Comparison of ENCODE assay signal across 8 cellular contexts in the genomic region with DNA sequence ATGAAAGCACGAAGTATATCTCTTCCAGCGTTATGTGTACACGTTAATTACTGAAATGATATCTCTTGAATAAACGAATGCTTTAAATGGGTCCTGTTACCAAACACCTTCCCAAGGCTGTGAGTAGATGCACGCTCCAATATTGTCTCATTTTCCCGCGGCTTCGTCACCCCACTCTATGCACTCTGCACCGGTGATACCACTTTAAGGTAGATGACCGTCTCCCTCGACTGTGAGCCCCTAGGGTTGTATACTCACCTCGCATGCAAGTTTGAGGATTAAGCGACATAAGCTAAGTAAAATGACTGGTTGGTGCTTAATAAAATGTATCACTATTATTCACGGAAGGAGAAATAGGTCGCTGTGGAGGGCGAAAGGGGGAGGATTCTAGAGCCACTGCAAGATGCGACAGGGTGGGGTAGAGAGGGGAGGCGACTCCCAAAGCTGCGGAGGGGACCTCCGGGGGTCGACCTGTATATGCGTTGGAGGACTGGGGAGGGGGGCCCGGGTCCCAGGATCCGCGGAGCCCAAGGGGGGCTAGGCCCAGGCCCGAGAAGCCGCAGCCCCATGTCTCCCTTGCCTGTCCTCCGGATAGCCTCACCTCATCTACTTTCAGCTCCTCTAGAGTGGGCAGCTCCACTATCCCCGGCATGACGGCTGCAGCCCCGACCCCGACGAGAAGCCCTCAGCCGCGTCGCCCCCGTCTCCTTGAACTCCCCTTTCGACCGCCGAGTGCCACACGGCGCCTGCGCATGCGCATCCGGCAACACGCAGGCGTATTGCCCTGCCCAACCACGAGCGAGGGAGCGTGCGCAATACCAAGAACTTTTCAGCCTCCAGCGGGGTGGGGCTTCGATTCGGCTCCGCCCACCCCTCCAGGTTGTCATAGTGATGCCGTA. TPM values are rescaled to one million over a fixed set of nuclear protein-coding genes. Genes with fewer than 3 reads are reported as not detected.
DNase-seq lines count a peak whose midpoint lies in the region; ATAC-seq and TF ChIP-seq lines count a peak whose summit lies in the region.

Gene MORN5, plus strand, starts transcription at position 883 of the 899 bp plus-strand sequence. CDS start 65 bp downstream, outside the sequence.
Gene NDUFA8, minus strand, starts transcription at position 754 of the 899 bp plus-strand sequence. Its CDS starts 102 bp downstream, at position 652.

- H4K20me1 ChIP-seq in GM23338 (replicated peaks; ENCODE audit: insufficient read depth), result peaks cover 11% of the 10 kb centered on the region
- H4K20me1 ChIP-seq in fibroblast of lung (ENCODE audit: control insufficient read depth, extremely low read depth, insufficient read depth, low read length), result no peaks in the 10 kb centered on the region

- peaks cover 5% of the 10 kb centered on the region for H3K27me3 Mint-ChIP-seq in GM23338 (ENCODE audit: insufficient read depth, low read depth, poor library complexity)
- H3K27me3 Mint-ChIP-seq in naive B cell, result peaks cover 14 to 33% (median 30%) of the 10 kb centered on the region in 3 donors

- H3K4me1 Mint-ChIP-seq in GM23338 (peaks cover 7% of the 10 kb centered on the region; the same call in 2 of the 3 replicates), naive B cell (peaks cover 33 to 42% (median 38%) of the 10 kb centered on the region in 3 donors)
- peaks cover 43% of the 10 kb centered on the region for H3K4me1 Mint-ChIP-seq in stimulated activated effector memory CD8-positive, alpha-beta T cell treated with anti-CD3 and anti-CD28 coated beads, Interleukin-12 subunit alpha, Interleukin-12 subunit beta, amount 100 ng/mL, for 72 hours

- H3K9me3 ChIP-seq in fibroblast of lung (ENCODE audit: control insufficient read depth, insufficient read depth, low read depth, low read length), result no peaks in the 10 kb centered on the region

- H3K36me3 Mint-ChIP-seq in GM23338 (ENCODE audit: low read depth) (peaks cover 4% of the 10 kb centered on the region; the same call in 1 of the 3 replicates), naive B cell (no peaks in the 10 kb centered on the region)
- H3K36me3 Mint-ChIP-seq in stimulated activated effector memory CD8-positive, alpha-beta T cell treated with anti-CD3 and anti-CD28 coated beads, Interleukin-12 subunit alpha, Interleukin-12 subunit beta, amount 100 ng/mL, for 72 hours, result peaks cover 15% of the 10 kb centered on the region

- H3K27me3 ChIP-seq in GM23338 (ENCODE audit: insufficient read depth) (no peaks in the 10 kb centered on the region), fibroblast of lung (ENCODE audit: control insufficient read depth, insufficient read depth, low read length) (peaks cover 4% of the 10 kb centered on the region)

- DNase-seq in EH (ENCODE audit: low read depth) (peak; percentile 96), GM23338 (ENCODE audit: low spot score) (peak; percentile 98), Kasumi-1 (lab: John Stamatoyannopoulos, UW) (peak; percentile 90 to 92), RKO (ENCODE audit: low spot score) (peak; percentile 98), fibroblast of lung (ENCODE audit: low read depth in 2 of 2) (peak; percentile 90 to 96), naive B cell (peak; percentile 93)
- DNase-seq in activated T-helper 1 cell treated with anti-CD3 and anti-CD28 coated beads, Interleukin-2, amount 50 U/mL, for 16 hours (ENCODE audit: low read depth in 1 of 2, low spot score in 1 of 2), result peak; percentile 86 to 93
- DNase-seq in stimulated activated effector memory CD8-positive, alpha-beta T cell treated with anti-CD3 and anti-CD28 coated beads, Interleukin-12 subunit alpha, Interleukin-12 subunit beta, amount 100 ng/mL, for 72 hours (ENCODE audit: low spot score in 2 of 2), result peak; percentile 94 to 97

- H3K4me2 ChIP-seq in GM23338, result peak within 1 kb of the TSS; percentile 97
- H3K4me2 ChIP-seq in fibroblast of lung (ENCODE audit: extremely low read depth, insufficient read depth, low read length), result peak within 1 kb of the TSS; percentile 86

- ATAC-seq in GM23338 (peak; percentile 91), naive B cell (ENCODE audit: low read depth in 2 of 2) (peak; percentile 93 to 94)
- peak; percentile 95 for ATAC-seq in stimulated activated effector memory CD8-positive, alpha-beta T cell treated with anti-CD3 and anti-CD28 coated beads, Interleukin-12 subunit alpha, Interleukin-12 subunit beta, amount 100 ng/mL, for 72 hours

- no peaks in the 10 kb centered on the region for H3K36me3 ChIP-seq in GM23338 (ENCODE audit: insufficient read depth)
- H3K36me3 ChIP-seq in fibroblast of lung (ENCODE audit: control insufficient read depth, insufficient read depth, low read length), result no peaks in the 10 kb centered on the region

- H2AFZ ChIP-seq in GM23338 (peak within 1 kb of the TSS; percentile 84; the same call in 1 of the 2 replicates), fibroblast of lung (ENCODE audit: low read length) (peak within 1 kb of the TSS; percentile 92)

- H3K9ac ChIP-seq in fibroblast of lung (ENCODE audit: insufficient read depth, low read length), result peak within 1 kb of the TSS; percentile 80

- H3K4me3 ChIP-seq in GM23338 (peak within 1 kb of the TSS; percentile 96), fibroblast of lung (replicated peaks in 1 of 4; ENCODE audit: control extremely low read depth in 1 of 4, insufficient read depth in 1 of 4, low read depth in 3 of 4, low read length in 4 of 4) (peak within 1 kb of the TSS; percentile 53 to 98 (median 80))

- peak within 1 kb of the TSS; percentile 97 for H3K4me3 Mint-ChIP-seq in GM23338
- peak within 1 kb of the TSS; percentile 93 to 99 (median 97) for H3K4me3 Mint-ChIP-seq in naive B cell
- H3K4me3 Mint-ChIP-seq in stimulated activated effector memory CD8-positive, alpha-beta T cell treated with anti-CD3 and anti-CD28 coated beads, Interleukin-12 subunit alpha, Interleukin-12 subunit beta, amount 100 ng/mL, for 72 hours, result peak within 1 kb of the TSS; percentile 96

- H3F3A ChIP-seq in GM23338 (replicated peaks; ENCODE audit: low read depth), result no peaks in the 10 kb centered on the region

- H3K27ac ChIP-seq in GM23338 (ENCODE audit: low read depth) (no peak within 1 kb of the TSS), fibroblast of lung (ENCODE audit: insufficient read depth, low read length) (peak within 1 kb of the TSS; percentile 70)

- H3K9me2 ChIP-seq in GM23338 (ENCODE audit: insufficient read depth), result no peaks in the 10 kb centered on the region

- H3K9me3 Mint-ChIP-seq in GM23338, result peaks cover 10% of the 10 kb centered on the region
- peaks cover 4 to 15% (median 8%) of the 10 kb centered on the region in 7 donors for H3K9me3 Mint-ChIP-seq in naive B cell
- H3K9me3 Mint-ChIP-seq in stimulated activated effector memory CD8-positive, alpha-beta T cell treated with anti-CD3 and anti-CD28 coated beads, Interleukin-12 subunit alpha, Interleukin-12 subunit beta, amount 100 ng/mL, for 72 hours, result peaks cover 4% of the 10 kb centered on the region

- H3K4me1 ChIP-seq in GM23338 (ENCODE audit: insufficient read depth) (peaks cover 8% of the 10 kb centered on the region; the same call in 1 of the 2 replicates), fibroblast of lung (ENCODE audit: control insufficient read depth, extremely low read depth, insufficient read depth, low read length) (no peaks in the 10 kb centered on the region)

- H3K79me2 ChIP-seq in GM23338 (replicated peaks; ENCODE audit: insufficient read depth), result peaks cover 44% of the 10 kb centered on the region
- peaks cover 20% of the 10 kb centered on the region for H3K79me2 ChIP-seq in fibroblast of lung (ENCODE audit: control insufficient read depth, insufficient read depth, low read length)

- H3K27ac Mint-ChIP-seq in GM23338, result peak within 1 kb of the TSS; percentile 96
- peak within 1 kb of the TSS; percentile 94 to 98 (median 96) for H3K27ac Mint-ChIP-seq in naive B cell
- peak within 1 kb of the TSS; percentile 98 for H3K27ac Mint-ChIP-seq in stimulated activated effector memory CD8-positive, alpha-beta T cell treated with anti-CD3 and anti-CD28 coated beads, Interleukin-12 subunit alpha, Interleukin-12 subunit beta, amount 100 ng/mL, for 72 hours

- 0 out of 4 replicates have a peak, but pooled peaks of 1 of the 2 experiments have one; percentile 7 for TF ChIP-seq CTCF in GM23338 (conservative IDR thresholded peaks at IDR 0.05; ENCODE audit: low read depth in 2 of 2)
- TF ChIP-seq CTCF in fibroblast of lung (conservative IDR thresholded peaks at IDR 0.05 in 1 of 2, IDR thresholded peaks at IDR 0.05 in 1 of 2; ENCODE audit: low read depth in 1 of 2, low read length in 2 of 2), result no peak

RNA-seq across cellular contexts. Expression of gene MORN5, which starts in this region (rescaled TPM):
- total RNA-seq in GM23338 (2014; rRNA removed; shearing (Covaris generic)), result not detected in 2 replicates
- polyA plus RNA-seq in GM23338 (2016; fragmentation: Nextera tagmentation; extraction: Ambion mirVana), result not detected in 2 replicates
- 0.33 and 0.51 TPM in 2 replicates for total RNA-seq in fibroblast of lung
- polyA plus RNA-seq in fibroblast of lung, result not detected in 2 replicates
- polyA plus RNA-seq in fibroblast of lung (2012), result not detected in 2 replicates
- not detected in 2 replicates for polyA minus RNA-seq in fibroblast of lung (ENCODE audit: low replicate concordance)
- not detected for polyA plus RNA-seq in naive B cell (ENCODE audit: low read depth in 6 of 6)

RNA-seq across cellular contexts. Expression of gene NDUFA8, which starts in this region (rescaled TPM):
- total RNA-seq in GM23338 (2014; rRNA removed; shearing (Covaris generic)), result 36.6 and 39.7 TPM in 2 replicates
- polyA plus RNA-seq in GM23338 (2016; fragmentation: Nextera tagmentation; extraction: Ambion mirVana) (139 and 144 TPM in 2 replicates), fibroblast of lung (90.2 and 105 TPM in 2 replicates), naive B cell (ENCODE audit: low read depth in 6 of 6) (10 to 100 TPM; 40.4 to 80.5 (median 68.1) TPM)
- 26.6 and 29.0 TPM in 2 replicates for total RNA-seq in fibroblast of lung
- 92.1 and 107 TPM in 2 replicates for polyA plus RNA-seq in fibroblast of lung (2012)
- 24.0 and 24.2 TPM in 2 replicates for polyA minus RNA-seq in fibroblast of lung (ENCODE audit: low replicate concordance)
